Comparison of ENCODE assay signal across 9 cellular contexts in the genomic region with DNA sequence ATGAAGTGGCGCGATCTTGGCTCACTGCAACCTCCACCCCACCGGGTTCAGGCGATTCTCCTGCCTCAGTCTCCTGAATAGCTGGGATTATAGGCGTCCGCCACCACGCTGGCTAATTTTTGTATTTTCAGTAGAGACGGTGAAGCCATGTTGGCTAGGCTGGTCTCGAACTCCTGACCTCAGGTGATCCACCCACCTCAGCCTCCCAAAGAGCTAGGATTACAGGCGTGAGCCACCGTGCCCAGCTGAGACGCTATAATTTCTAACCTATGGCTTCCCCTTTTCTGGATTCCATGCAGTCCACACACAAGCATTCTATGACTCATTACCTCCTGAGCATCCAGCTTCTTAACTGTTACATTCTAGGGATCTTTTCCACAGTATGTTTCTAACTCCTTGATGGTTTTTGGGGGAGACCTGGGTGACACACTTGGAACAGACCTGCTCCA. TPM values are rescaled to one million over a fixed set of nuclear protein-coding genes. Genes with fewer than 3 reads are reported as not detected.
DNase-seq lines count a peak whose midpoint lies in the region; ATAC-seq and TF ChIP-seq lines count a peak whose summit lies in the region.
"Had no signal": no experiment of that assay in that cellular context is flagged by ENCODE, and none has a peak within 500 bp of the region (broad histone marks: within the 10 kb centered on the region; RNA-seq: fewer than 3 reads in every experiment).

No MANE protein-coding gene starts in this region.

- peaks cover 18 to 27% (median 25%) of the 10 kb centered on the region in 3 donors for H3K4me1 Mint-ChIP-seq in CD8-positive, alpha-beta memory T cell
- H3K4me1 Mint-ChIP-seq in MCF 10A (ENCODE audit: insufficient read depth, unreplicated experiment) (peaks cover 44% of the 10 kb centered on the region), mesothelial cell of epicardium (peaks cover 30% of the 10 kb centered on the region)

- ATAC-seq in HG02938 (IDR thresholded peaks at IDR 0.05; ENCODE audit: unreplicated experiment): no peak
- no peak for ATAC-seq in GM18505 (IDR thresholded peaks at IDR 0.05; ENCODE audit: unreplicated experiment)
- ATAC-seq in GM21423 (IDR thresholded peaks at IDR 0.05; ENCODE audit: unreplicated experiment): no peak

- no peak for DNase-seq in CD8-positive, alpha-beta memory T cell
- DNase-seq in M059J (ENCODE audit: low read depth) (peak; percentile 84), MCF 10A (ENCODE audit: unreplicated experiment) (peak; percentile 77), mesothelial cell of epicardium (ENCODE audit: low spot score in 2 of 2, unreplicated experiment in 2 of 2) (no peak)
- DNase-seq in stimulated activated CD4-positive, alpha-beta T cell treated with anti-CD3 and anti-CD28 coated beads, Interleukin-2, amount 100 ng/mL, for 48 hours: no peak
- DNase-seq: NCI-H187 had no signal

- no peaks in the 10 kb centered on the region for H3K27me3 ChIP-seq in CD8-positive, alpha-beta memory T cell (ENCODE audit: insufficient read depth, low read length, poor library complexity, severe bottlenecking)

- no peaks in the 10 kb centered on the region for H3K27me3 Mint-ChIP-seq in CD8-positive, alpha-beta memory T cell
- H3K27me3 Mint-ChIP-seq in MCF 10A (ENCODE audit: insufficient read depth, unreplicated experiment) (no peaks in the 10 kb centered on the region), mesothelial cell of epicardium (ENCODE audit: low read depth) (no peaks in the 10 kb centered on the region)

- CTCF ChIA-PET in CD8-positive, alpha-beta memory T cell (lab: Charles Lee): interaction anchor here (0.6 to 3.7 kb wide), 5 partner anchors 12 to 69 kb away, joined by 3 to 10 read pairs (median 3); no protein-coding TSS in a partner anchor
- CTCF ChIA-PET in MCF 10A (lab: Yijun Ruan, JAX): interaction anchor here (0.7 to 3.0 kb wide), 8 partner anchors 8 to 341 kb away, joined by 3 to 23 read pairs (median 4); no protein-coding TSS in a partner anchor

- H3K27ac ChIP-seq in CD8-positive, alpha-beta memory T cell (ENCODE audit: low read depth, low read length): no peak overlapping the region

- POLR2A ChIA-PET in CD8-positive, alpha-beta memory T cell (lab: Charles Lee): no interaction called here
- POLR2A ChIA-PET in MCF 10A (lab: Yijun Ruan, JAX): interaction anchor here (0.6 to 8.1 kb wide), 16 partner anchors 12 to 869 kb away, joined by 3 to 198 read pairs (median 8); a partner anchor contains a TSS

- H3K27ac Mint-ChIP-seq in CD8-positive, alpha-beta memory T cell: peak overlapping the region in 5 of 8 donors; percentile 15 to 90 (median 42)
- H3K27ac Mint-ChIP-seq in MCF 10A (ENCODE audit: low read depth, unreplicated experiment): peak overlapping the region; percentile 98
- H3K27ac Mint-ChIP-seq in mesothelial cell of epicardium: peak overlapping the region; percentile 91

- BruUV-seq in MCF 10A (replicated peaks; lab: Mats Ljungman, UMichigan): no TSS peak

- no peaks in the 10 kb centered on the region for H3K9me3 ChIP-seq in CD8-positive, alpha-beta memory T cell (ENCODE audit: low read length)

- H3K9me3 Mint-ChIP-seq in CD8-positive, alpha-beta memory T cell: no peaks in the 10 kb centered on the region
- peaks cover 7% of the 10 kb centered on the region for H3K9me3 Mint-ChIP-seq in MCF 10A (ENCODE audit: unreplicated experiment)
- H3K9me3 Mint-ChIP-seq in mesothelial cell of epicardium: no peaks in the 10 kb centered on the region

- H3K36me3 Mint-ChIP-seq in CD8-positive, alpha-beta memory T cell: peaks cover 0 to 20% (median 9%) of the 10 kb centered on the region in 3 donors
- H3K36me3 Mint-ChIP-seq in MCF 10A (ENCODE audit: insufficient read depth, unreplicated experiment) (peaks cover 34% of the 10 kb centered on the region), mesothelial cell of epicardium (peaks cover 13% of the 10 kb centered on the region)

- TF ChIP-seq POLR2A in GM18505 (IDR thresholded peaks at IDR 0.05; ENCODE audit: borderline replicate concordance, extremely low read depth, insufficient read depth, insufficient read length): no peak

- H3K4me1 ChIP-seq in CD8-positive, alpha-beta memory T cell (ENCODE audit: insufficient read depth, low read length): no peaks in the 10 kb centered on the region

- no peaks in the 10 kb centered on the region for H3K36me3 ChIP-seq in CD8-positive, alpha-beta memory T cell (ENCODE audit: insufficient read depth, low read length)

- H3K4me3 Mint-ChIP-seq in CD8-positive, alpha-beta memory T cell: no peak overlapping the region
- peak overlapping the region; percentile 54 for H3K4me3 Mint-ChIP-seq in MCF 10A (ENCODE audit: unreplicated experiment)
- H3K4me3 Mint-ChIP-seq in mesothelial cell of epicardium: no peak overlapping the region

- TF ChIP-seq CTCF in MCF 10A (IDR thresholded peaks at IDR 0.05; ENCODE audit: unreplicated experiment) (no peak), mesothelial cell of epicardium (IDR thresholded peaks at IDR 0.05; ENCODE audit: unreplicated experiment) (no peak)

- H3K4me3 ChIP-seq in CD8-positive, alpha-beta memory T cell (ENCODE audit: low read length): no peak overlapping the region

- intact Hi-C loops in MCF 10A (cut with micrococcal nuclease): loop anchor here (2.0 kb wide), 1 partner anchor 56 kb away; no protein-coding TSS in a partner anchor

RNA-seq across cellular contexts. Expression of a gene that starts 11.9 kb away (rescaled TPM):
- total RNA-seq in CD8-positive, alpha-beta memory T cell: 100 to 1,000 TPM in 1 of 2 experiments, 10 to 100 TPM in 1; 98.1 to 105 TPM
- 30.7 TPM for polyA plus RNA-seq in CD8-positive, alpha-beta memory T cell
- total RNA-seq in M059J (2014; rRNA removed; shearing (Covaris generic)): 52.7 and 81.2 TPM in 2 replicates
- total RNA-seq in MCF 10A (2022) (169 and 170 TPM in 2 replicates), mesothelial cell of epicardium (62.2 to 63.9 TPM (median 63.5 TPM) in 3 replicates)

RNA-seq across cellular contexts. Expression of a gene that starts 53.6 kb away (rescaled TPM):
- total RNA-seq in CD8-positive, alpha-beta memory T cell: 1,000 to 10,000 TPM; 1,121 to 1,125 TPM
- polyA plus RNA-seq in CD8-positive, alpha-beta memory T cell: 4,836 TPM
- total RNA-seq in M059J (2014; rRNA removed; shearing (Covaris generic)): 7,017 and 9,457 TPM in 2 replicates
- 3,313 and 3,349 TPM in 2 replicates for total RNA-seq in MCF 10A (2022)
- total RNA-seq in mesothelial cell of epicardium: 1,288 to 1,313 TPM (median 1,289 TPM) in 3 replicates

Comparison
In these comparisons a context has a peak if more than half of its experiments do, and no peak if none do; other contexts are left out.
1. DNase-seq: peak in M059J (single experiment) and MCF 10A (single experiment); none in CD8-positive, alpha-beta memory T cell (0 of 5), mesothelial cell of epicardium (0 of 2) and stimulated activated CD4-positive, alpha-beta T cell treated with anti-CD3 and anti-CD28 coated beads, Interleukin-2, amount 100 ng/mL, for 48 hours (0 of 2).
2. H3K27ac Mint-ChIP-seq: peak in every context shown above with its lines; median percentile 98 in MCF 10A; 91 in mesothelial cell of epicardium; 42 in CD8-positive, alpha-beta memory T cell.